Comparison of ENCODE assay signal across 8 cellular contexts in the genomic region with DNA sequence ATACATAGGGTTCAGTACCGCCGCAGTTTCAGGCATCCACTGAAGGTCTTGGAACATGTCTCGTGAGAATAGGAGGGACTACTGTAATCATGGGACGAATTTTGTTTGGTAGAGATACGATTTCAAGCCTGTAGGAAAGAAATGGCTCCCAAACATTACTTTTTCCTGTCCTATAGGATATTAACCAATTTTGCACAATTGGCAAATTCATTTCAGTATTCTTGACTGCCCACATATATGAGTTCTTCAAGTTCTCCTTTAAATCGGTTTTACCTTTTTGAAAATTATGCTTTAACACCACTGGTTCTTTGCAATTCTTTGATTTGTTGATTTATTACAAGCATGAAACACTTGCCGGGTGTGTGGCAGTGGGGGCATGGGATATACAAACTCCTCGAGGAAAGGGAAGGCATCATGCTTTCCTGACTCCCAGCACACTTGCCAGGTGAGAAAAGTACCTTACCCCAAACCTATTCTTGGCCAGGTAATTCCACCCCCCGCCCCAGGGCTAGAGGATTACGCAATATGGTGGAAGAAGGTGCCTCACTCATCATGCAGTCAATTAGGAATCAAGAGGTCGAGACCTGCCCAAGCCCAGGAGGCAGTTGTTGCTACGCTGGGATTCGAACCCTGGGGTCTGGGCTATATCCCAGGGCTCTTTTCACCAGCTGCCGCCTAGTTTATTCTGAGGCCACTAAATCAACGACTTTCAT. TPM values are rescaled to one million over a fixed set of nuclear protein-coding genes. Genes with fewer than 3 reads are reported as not detected.
DNase-seq lines count a peak whose midpoint lies in the region; ATAC-seq and TF ChIP-seq lines count a peak whose summit lies in the region.

No MANE protein-coding gene starts in this region.

- H3K9me3 ChIP-seq in IMR-90 (ENCODE audit: control insufficient read depth, insufficient read depth, low read length) (no peaks in the 10 kb centered on the region), duodenal mucosa (ENCODE audit: control insufficient read depth in 1 of 2, low read length in 2 of 2) (no peaks in the 10 kb centered on the region), neuron (ENCODE audit: low read length) (no peaks in the 10 kb centered on the region)

- H3K18ac ChIP-seq in IMR-90 (ENCODE audit: low read depth, low read length) = peak overlapping the region; percentile 34; the same call in 1 of the 2 replicates

- H3K23ac ChIP-seq in IMR-90 (ENCODE audit: low read depth, low read length) = 0 out of 2 replicates have a peak overlapping the region, but pooled peaks have one; percentile 33

- H3K4ac ChIP-seq in IMR-90 (ENCODE audit: low read depth, low read length) = peak overlapping the region; percentile 67

- peak overlapping the region; percentile 17 for H2BK120ac ChIP-seq in IMR-90 (ENCODE audit: low read depth, low read length)

- peaks cover 6% of the 10 kb centered on the region; the same call in 1 of the 2 replicates for H3K4me1 ChIP-seq in IMR-90 (ENCODE audit: control insufficient read depth, insufficient read depth, low read length)
- peaks cover 9 to 18% of the 10 kb centered on the region in 2 donors for H3K4me1 ChIP-seq in duodenal mucosa (ENCODE audit: control insufficient read depth in 1 of 2, insufficient read depth in 2 of 2, low read length in 2 of 2)
- peaks cover 10% of the 10 kb centered on the region for H3K4me1 ChIP-seq in neuron (ENCODE audit: insufficient read depth, low read length)

- no TSS peak for BruUV-seq in IMR-90 (replicated peaks; lab: Mats Ljungman, UMichigan)

- TF ChIP-seq RAD21 in IMR-90 (IDR thresholded peaks at IDR 0.05; ENCODE audit: low read length) = no peak

- H3K27ac ChIP-seq in IMR-90 (ENCODE audit: insufficient read depth, low read length) = peak overlapping the region; percentile 24
- no peak overlapping the region for H3K27ac ChIP-seq in duodenal mucosa (ENCODE audit: low read depth, low read length)

- ATAC-seq in GM19372 (IDR thresholded peaks at IDR 0.05; ENCODE audit: low read depth, unreplicated experiment) (peak; percentile 27), IMR-90 (ENCODE audit: low read depth) (no peak)

- H4K5ac ChIP-seq in IMR-90 (ENCODE audit: low read depth, low read length) = peak overlapping the region; percentile 47

- TF ChIP-seq POLR2A in IMR-90 (IDR thresholded peaks at IDR 0.05; ENCODE audit: low read depth, low read length) = no peak

- peak overlapping the region; percentile 69 for H3K14ac ChIP-seq in IMR-90 (replicated peaks; ENCODE audit: low read depth, low read length)

- peak overlapping the region; percentile 59 for H3K56ac ChIP-seq in IMR-90 (ENCODE audit: extremely low read depth, insufficient read depth, low read length)

- H4K20me1 ChIP-seq in IMR-90 (ENCODE audit: insufficient read depth, low read length) = no peaks in the 10 kb centered on the region

- H3K36me3 ChIP-seq in IMR-90 (ENCODE audit: control insufficient read depth, insufficient read depth, low read length) = no peaks in the 10 kb centered on the region
- peaks cover 3 to 6% of the 10 kb centered on the region in 2 donors for H3K36me3 ChIP-seq in duodenal mucosa (ENCODE audit: control insufficient read depth in 1 of 2, insufficient read depth in 2 of 2, low read length in 2 of 2)
- peaks cover 7% of the 10 kb centered on the region for H3K36me3 ChIP-seq in neuron (ENCODE audit: insufficient read depth, low read length)

- peak overlapping the region; percentile 35 for H4K91ac ChIP-seq in IMR-90 (ENCODE audit: insufficient read depth, low read depth, low read length)

- H3K4me2 ChIP-seq in IMR-90 (ENCODE audit: low read depth, low read length) = peak overlapping the region; percentile 84

- POLR2A ChIA-PET in IMR-90 (lab: Charles Lee; ENCODE audit: unreplicated experiment) = no interaction called here

- intact Hi-C loops in IMR-90 (cut with micrococcal nuclease) = loop anchor here (1.0 kb wide), 1 partner anchor 162 kb away; no protein-coding TSS in a partner anchor

- H2AK9ac ChIP-seq in IMR-90 (replicated peaks; ENCODE audit: low read depth, low read length, poor library complexity) = peak overlapping the region; percentile 84

- DNase-seq in IMR-90 = no peak
- no peak for DNase-seq in NCI-H748 (lab: John Stamatoyannopoulos, UW; ENCODE audit: unreplicated experiment)
- no peak for DNase-seq in activated CD8-positive, alpha-beta memory T cell treated with anti-CD3 and anti-CD28 coated beads, Interleukin-2, amount 50 U/mL, for 4 hours
- no peak for DNase-seq in NCI-H1694 (lab: John Stamatoyannopoulos, UW)
- DNase-seq in NCI-H2196 treated with DMSO at 0.1 percent for 48 hours (lab: John Stamatoyannopoulos, UW; ENCODE audit: unreplicated experiment) = no peak

- H3K27me3 ChIP-seq in IMR-90 (ENCODE audit: control insufficient read depth, insufficient read depth, low read length) (peaks cover 2% of the 10 kb centered on the region; the same call in 1 of the 2 replicates), duodenal mucosa (ENCODE audit: control insufficient read depth in 1 of 2, insufficient read depth in 2 of 2, low read length in 2 of 2) (peaks cover 3 to 5% of the 10 kb centered on the region in 2 donors), neuron (ENCODE audit: insufficient read depth, low read length) (peaks cover 2% of the 10 kb centered on the region)

- H2BK5ac ChIP-seq in IMR-90 (ENCODE audit: low read depth, low read length, poor library complexity, severe bottlenecking) = no peak overlapping the region

- H3K79me1 ChIP-seq in IMR-90 (ENCODE audit: low read depth in 1 of 2, low read length in 2 of 2) = peaks cover 12 to 18% of the 10 kb centered on the region in 2 experiments

- WGBS in IMR-90 (ENCODE audit: extremely low coverage in 2 of 2, insufficient read length in 1 of 2), 2 experiments = 0% methylated on average over 1 of the region's 15 CpGs; no CpG with 5 or more reads in 1 of the 2 experiments

- CTCF ChIA-PET in IMR-90 (lab: Yijun Ruan, JAX) = no interaction called here

- H2AFZ ChIP-seq in IMR-90 (replicated peaks; ENCODE audit: low read length, poor library complexity) (peak overlapping the region; percentile 98), neuron (ENCODE audit: low read depth, low read length) (peak overlapping the region; percentile 94)

- peaks cover 4% of the 10 kb centered on the region; the same call in 1 of the 2 replicates for H3K9me1 ChIP-seq in IMR-90 (ENCODE audit: insufficient read depth, low read length)

- dilution Hi-C loops in IMR-90 (cut with HindIII; ENCODE audit: low sequenced_read_pairs, unreplicated experiment) = no loop called here

- 0 out of 2 replicates have a peak overlapping the region, but pooled peaks have one; percentile 0 for H2BK20ac ChIP-seq in IMR-90 (ENCODE audit: low read depth, low read length)

- in situ Hi-C loops in IMR-90 (cut with MboI; ENCODE audit: low sequenced_read_pairs) = no loop called here

- peak overlapping the region; percentile 11; the same call in 1 of the 3 replicates for H2BK15ac ChIP-seq in IMR-90 (ENCODE audit: low read depth, low read length)

- H3K9ac ChIP-seq in IMR-90 (ENCODE audit: low read depth, low read length) (peak overlapping the region; percentile 31), duodenal mucosa (ENCODE audit: low read depth in 1 of 2, low read length in 2 of 2) (peak overlapping the region; percentile 11 to 64)

- peak overlapping the region; percentile 80 for H3K4me3 ChIP-seq in IMR-90 (ENCODE audit: insufficient read depth, low read depth, low read length)
- H3K4me3 ChIP-seq in duodenal mucosa (ENCODE audit: low read depth in 1 of 2, low read length in 2 of 2) = peak overlapping the region; percentile 91 to 99
- peak overlapping the region; percentile 96 for H3K4me3 ChIP-seq in neuron (ENCODE audit: low read length)

- TF ChIP-seq CTCF in IMR-90 (conservative IDR thresholded peaks at IDR 0.05; ENCODE audit: low read depth, low read length) = no peak

- peak overlapping the region; percentile 79; the same call in 1 of the 2 replicates for H2AK5ac ChIP-seq in IMR-90 (ENCODE audit: low read depth, low read length)

- H4K8ac ChIP-seq in IMR-90 (ENCODE audit: low read depth in 2 of 2, low read length in 2 of 2) = peak overlapping the region; percentile 74 to 86

TF ChIP-seq in IMR-90, 13 proteins besides CTCF, POLR2A, EP300 and RAD21:
- TF ChIP-seq CEBPB (IDR thresholded peaks at IDR 0.05; ENCODE audit: low read depth, low read length) = peak; percentile 93
- no peak for TF ChIP-seq RCOR1 (IDR thresholded peaks at IDR 0.05; ENCODE audit: insufficient replicate concordance, low read length)
- no peak for TF ChIP-seq MAZ (IDR thresholded peaks at IDR 0.05; ENCODE audit: borderline replicate concordance, low read depth, low read length)

RNA-seq across cellular contexts. Expression of gene LARS2, which starts 0.6 kb away (rescaled TPM):
- total RNA-seq in IMR-90 (2012; rRNA removed) = 30.0 and 30.3 TPM in 2 replicates
- 14.8 and 17.0 TPM in 2 replicates for polyA plus RNA-seq in IMR-90 (2012; rRNA removed)
- polyA plus RNA-seq in IMR-90 (2012; cell fraction: cytosol; rRNA removed) = 9.3 and 18.9 TPM in 2 replicates
- 11.8 and 12.5 TPM in 2 replicates for polyA plus RNA-seq in IMR-90 (2012; cell fraction: nucleus; rRNA removed; ENCODE audit: low replicate concordance)
